ENCODE assay signal across 11 cellular contexts in the genomic region with DNA sequence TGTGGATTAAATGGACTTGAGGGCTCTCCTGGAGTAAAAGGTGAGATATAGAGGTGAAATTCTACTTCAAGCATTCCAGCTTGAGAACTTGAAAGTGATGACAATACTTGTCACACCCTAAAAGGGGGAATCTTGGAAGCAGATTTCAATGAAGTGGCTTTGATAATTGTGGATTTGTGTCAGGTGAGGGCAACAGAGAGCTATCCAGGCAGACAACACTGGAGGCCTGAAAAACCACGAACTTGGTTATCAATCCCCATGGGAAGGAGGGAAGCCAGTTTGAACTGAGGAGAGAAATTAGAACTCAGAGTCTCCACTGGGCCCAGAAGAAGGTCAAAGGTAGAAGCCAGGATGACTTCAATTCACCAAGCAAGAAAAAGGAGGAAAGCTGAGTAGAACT.
A peak's percentile ranks its signal among the peaks of the same experiment; 100 is the strongest.
DNase-seq lines count a peak whose midpoint lies in the region; FAIRE-seq and TF ChIP-seq lines count a peak whose summit lies in the region.
"Had no signal": no experiment of that assay in that cellular context is flagged by ENCODE, and none has a peak within 500 bp of the region (broad histone marks: within the 10 kb centered on the region; RNA-seq: fewer than 3 reads in every experiment).

No MANE protein-coding gene starts in this region.

- H3K4me3 ChIP-seq in bronchial epithelial cell (ENCODE audit: low read depth, low read length) (no peak overlapping the region), liver (ENCODE audit: low read depth in 1 of 3, low read length in 3 of 3) (no peak overlapping the region)
- H3K4me3 ChIP-seq: MG63 had no signal

- peak; percentile 77 to 85 for TF ChIP-seq RAD21 in liver (IDR thresholded peaks at IDR 0.05)

- H3K4me1 ChIP-seq in liver (ENCODE audit: control insufficient read depth in 4 of 4, insufficient read depth in 4 of 4, low read length in 3 of 4): no peaks in the 10 kb centered on the region

- H3K36me3 ChIP-seq in bronchial epithelial cell (ENCODE audit: control insufficient read depth, insufficient read depth, low read length) (no peaks in the 10 kb centered on the region), liver (ENCODE audit: control insufficient read depth in 4 of 4, insufficient read depth in 3 of 4, low read depth in 1 of 4, low read length in 3 of 4) (no peaks in the 10 kb centered on the region)
- H3K36me3 ChIP-seq: MG63 had no signal

- 15% methylated on average over 1 of the region's 1 CpG for WGBS in liver

- no peak for FAIRE-seq in bronchial epithelial cell (lab: Jason Lieb, UNC)

- DNase-seq in COR-L47 (lab: John Stamatoyannopoulos, UW) (peak; percentile 61), NCI-H1092 (lab: John Stamatoyannopoulos, UW) (peak; percentile 3), bronchial epithelial cell (ENCODE audit: low read depth) (peak; percentile 36), GM19240 (ENCODE audit: insufficient read length, low spot score) (no peak), DMS153 (lab: John Stamatoyannopoulos, UW) (no peak)
- DNase-seq in activated effector memory CD4-positive, alpha-beta T cell treated with Interleukin-2 at 50 U/mL for 16 hours: no peak
- DNase-seq in stimulated activated CD4-positive, alpha-beta T cell treated with anti-CD3 and anti-CD28 coated beads, Interleukin-4, amount 100 ng/mL, for 24 hours: no peak
- DNase-seq: activated CD4-positive, CD25-positive, alpha-beta regulatory T cell; central memory CD4-positive, alpha-beta T cell; MG63 had no signal

- no peaks in the 10 kb centered on the region for H3K9me3 ChIP-seq in liver (ENCODE audit: control insufficient read depth in 4 of 4, low read length in 3 of 4)
- H3K9me3 ChIP-seq: MG63 had no signal

- no peak overlapping the region for H3K27ac ChIP-seq in liver (ENCODE audit: low read depth in 1 of 2, low read length in 2 of 2)

- H3K9ac ChIP-seq in liver (ENCODE audit: low read depth in 1 of 2, low read length in 2 of 2): no peak overlapping the region

- no peaks in the 10 kb centered on the region for H3K27me3 ChIP-seq in bronchial epithelial cell (ENCODE audit: control insufficient read depth, insufficient read depth, low read length)
- no peaks in the 10 kb centered on the region for H3K27me3 ChIP-seq in liver (ENCODE audit: control insufficient read depth in 4 of 4, insufficient read depth in 4 of 4, low read length in 3 of 4)
- H3K27me3 ChIP-seq: MG63 had no signal

- TF ChIP-seq CTCF in bronchial epithelial cell (IDR thresholded peaks at IDR 0.05; ENCODE audit: insufficient read depth, low read length, severe bottlenecking): peak; percentile 51
- TF ChIP-seq CTCF in liver (IDR thresholded peaks at IDR 0.05; ENCODE audit: low read depth, low read length, missing input control): peak; percentile 40

TF ChIP-seq in liver, 16 proteins besides CTCF, POLR2A, EP300 and RAD21:
- TF ChIP-seq SP1 (IDR thresholded peaks at IDR 0.05) (no peak), JUND (IDR thresholded peaks at IDR 0.05) (no peak)

Comparison
In these comparisons a context has a peak if more than half of its experiments do, and no peak if none do; other contexts are left out.
1. DNase-seq: peak in COR-L47 (single experiment), NCI-H1092 (single experiment) and bronchial epithelial cell (single experiment); none in GM19240 (single experiment), activated effector memory CD4-positive, alpha-beta T cell treated with Interleukin-2 at 50 U/mL for 16 hours (single experiment), DMS153 (single experiment) and stimulated activated CD4-positive, alpha-beta T cell treated with anti-CD3 and anti-CD28 coated beads, Interleukin-4, amount 100 ng/mL, for 24 hours (single experiment).